In the genomic region with DNA sequence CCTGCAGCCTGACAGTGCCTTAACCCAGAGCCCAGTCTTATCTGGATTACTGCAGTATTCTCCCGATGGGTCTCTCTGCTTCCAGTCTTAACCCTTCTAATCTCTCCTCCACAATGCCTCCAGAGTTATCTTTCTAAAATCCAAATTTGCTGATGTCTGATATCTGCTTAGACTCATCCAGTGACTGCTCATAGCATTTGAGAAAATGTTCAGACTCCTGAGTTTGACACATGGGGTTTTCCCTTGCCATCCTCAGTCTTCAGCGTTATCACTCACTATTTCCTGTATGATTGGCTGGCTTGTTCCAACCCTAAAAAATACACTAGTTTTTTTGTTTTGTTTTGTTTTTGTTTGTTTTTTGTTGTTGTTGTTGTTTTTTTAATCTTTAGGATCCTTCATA, we compare ENCODE assay signal across 26 cellular contexts.
DNase-seq lines count a peak whose midpoint lies in the region; FAIRE-seq and TF ChIP-seq lines count a peak whose summit lies in the region.
"Had no signal": no experiment of that assay in that cellular context is flagged by ENCODE, and none has a peak within 500 bp of the region (broad histone marks: within the 10 kb centered on the region; RNA-seq: fewer than 3 reads in every experiment).

No MANE protein-coding gene starts in this region.

- no peaks in the 10 kb centered on the region for H3K9me3 Mint-ChIP-seq in activated naive CD4-positive, alpha-beta T cell treated with anti-CD3 and anti-CD28 coated beads for 36 hours
- H3K9me3 Mint-ChIP-seq: brain, neural crest cell had no signal

- H3K4me3 ChIP-seq in transverse colon = no peak overlapping the region
- H3K4me3 ChIP-seq: BLaER1, left lung, Peyer's patch, SJCRH30 had no signal

- CTCF ChIA-PET in activated naive CD4-positive, alpha-beta T cell treated with anti-CD3 and anti-CD28 coated beads for 36 hours (lab: Charles Lee) = interaction anchor here (1.1 kb wide), 1 partner anchor 414 kb away, joined by 3 read pairs; no protein-coding TSS in a partner anchor

- peaks cover 6% of the 10 kb centered on the region for H3K27me3 Mint-ChIP-seq in activated naive CD4-positive, alpha-beta T cell treated with anti-CD3 and anti-CD28 coated beads for 36 hours (ENCODE audit: low read depth)
- H3K27me3 Mint-ChIP-seq: brain had no signal

- no peaks in the 10 kb centered on the region for H3K36me3 ChIP-seq in transverse colon
- H3K36me3 ChIP-seq: BLaER1, left lung, Peyer's patch, SJCRH30 had no signal

- in situ Hi-C loops in transverse colon (cut with MboI; ENCODE audit: low pct_ligation_motif_present in 1 of 4, low pct_unique_long_range_greater_than_20kb in 1 of 4, low sequenced_read_pairs in 3 of 4) = loop anchor here in 3 of 4 donors (25.0 kb wide), 2 partner anchors 419 to 494 kb away; a partner anchor contains a TSS

- DNase-seq in activated naive CD4-positive, alpha-beta T cell treated with anti-CD3 and anti-CD28 coated beads for 36 hours = peak; percentile 21
- DNase-seq in activated naive CD4-positive, alpha-beta T cell (lab: John Stamatoyannopoulos, UW) = no peak
- DNase-seq in SK-N-DZ (ENCODE audit: low spot score) (peak; percentile 42), iPS-NIHi7 (ENCODE audit: extremely low spot score) (peak; percentile 15), transverse colon (no peak), HTR-8/SVneo (ENCODE audit: insufficient read length, low spot score) (no peak), frontal cortex (ENCODE audit: low spot score in 2 of 2) (no peak)
- no peak for DNase-seq in stimulated activated CD4-positive, alpha-beta T cell treated with anti-CD3 and anti-CD28 coated beads, Interleukin-2, amount 100 ng/mL, for 48 hours
- DNase-seq: activated CD4-positive, alpha-beta T cell treated with anti-CD3 and anti-CD28 coated beads, Interleukin-2, amount 50 U/mL, for 48 hours; Caco-2; cortex of kidney; head of caudate nucleus; KBM-7; left lung; midbrain; NCI-H1930; NCI-H345; Peyer's patch; SJCRH30; WERI-Rb-1 had no signal

- TF ChIP-seq EP300 in transverse colon (IDR thresholded peaks at IDR 0.05; ENCODE audit: low read depth) = no peak

- no peak for TF ChIP-seq POLR2A in transverse colon (IDR thresholded peaks at IDR 0.05)

- 59 to 66% methylated on average over 2 of the region's 2 CpGs for WGBS in transverse colon (ENCODE audit: low coverage in 1 of 2), 2 donors

- H3K9me3 ChIP-seq in transverse colon = no peaks in the 10 kb centered on the region
- H3K9me3 ChIP-seq: BLaER1, Caco-2, left lung, Peyer's patch, SJCRH30 had no signal

- H3K4me1 ChIP-seq in transverse colon = peaks cover 0 to 12% (median 8%) of the 10 kb centered on the region in 4 donors
- H3K4me1 ChIP-seq: BLaER1, left lung, Peyer's patch had no signal

- H3K27me3 ChIP-seq in transverse colon = no peaks in the 10 kb centered on the region
- H3K27me3 ChIP-seq: BLaER1, left lung, Peyer's patch, SJCRH30 had no signal

- H3K27ac ChIP-seq in transverse colon = peak overlapping the region; percentile 32 to 74 (median 46)
- H3K27ac ChIP-seq: BLaER1, left lung, Peyer's patch, SJCRH30, WERI-Rb-1 had no signal

- no peaks in the 10 kb centered on the region for H3K36me3 Mint-ChIP-seq in activated naive CD4-positive, alpha-beta T cell treated with anti-CD3 and anti-CD28 coated beads for 36 hours (ENCODE audit: low read depth)
- H3K36me3 Mint-ChIP-seq: activated naive CD8-positive, alpha-beta T cell had no signal

- H3K27ac Mint-ChIP-seq in activated naive CD4-positive, alpha-beta T cell treated with anti-CD3 and anti-CD28 coated beads for 36 hours = no peak overlapping the region
- H3K27ac Mint-ChIP-seq: activated naive CD8-positive, alpha-beta T cell; progenitor cell of endocrine pancreas had no signal

- peaks cover 2% of the 10 kb centered on the region for H3K4me1 Mint-ChIP-seq in activated naive CD4-positive, alpha-beta T cell treated with anti-CD3 and anti-CD28 coated beads for 36 hours (ENCODE audit: low read depth)
- H3K4me1 Mint-ChIP-seq: neural crest cell had no signal

- no peak overlapping the region for H3K4me3 Mint-ChIP-seq in activated naive CD4-positive, alpha-beta T cell treated with anti-CD3 and anti-CD28 coated beads for 36 hours
- H3K4me3 Mint-ChIP-seq: activated naive CD8-positive, alpha-beta T cell; brain; neural crest cell had no signal

- FAIRE-seq in HTR-8/SVneo (lab: Jason Lieb, UNC) (no peak), frontal cortex (lab: Jason Lieb, UNC) (no peak)
- FAIRE-seq: endometrium had no signal

- intact Hi-C loops in activated naive CD4-positive, alpha-beta T cell treated with anti-CD3 and anti-CD28 coated beads for 36 hours (cut with micrococcal nuclease) = loop anchor here (5.0 kb wide), 1 partner anchor 1304 kb away; no protein-coding TSS in a partner anchor
- intact Hi-C loops in transverse colon (cut with DNase I; ENCODE audit: low total_unique reads) = loop anchor here (10.0 kb wide), 1 partner anchor 421 kb away; a partner anchor contains a TSS

- TF ChIP-seq CTCF in transverse colon (IDR thresholded peaks at IDR 0.05) = no peak

Comparison
In these comparisons a context has a peak if more than half of its experiments do, and no peak if none do; other contexts are left out.
1. DNase-seq: peak in activated naive CD4-positive, alpha-beta T cell treated with anti-CD3 and anti-CD28 coated beads for 36 hours (single experiment), SK-N-DZ (single experiment) and iPS-NIHi7 (single experiment); none in activated naive CD4-positive, alpha-beta T cell (0 of 4), transverse colon (single experiment), HTR-8/SVneo (single experiment), frontal cortex (0 of 2) and stimulated activated CD4-positive, alpha-beta T cell treated with anti-CD3 and anti-CD28 coated beads, Interleukin-2, amount 100 ng/mL, for 48 hours (0 of 2).